ENCODE assay signal across 25 cellular contexts in the genomic region with DNA sequence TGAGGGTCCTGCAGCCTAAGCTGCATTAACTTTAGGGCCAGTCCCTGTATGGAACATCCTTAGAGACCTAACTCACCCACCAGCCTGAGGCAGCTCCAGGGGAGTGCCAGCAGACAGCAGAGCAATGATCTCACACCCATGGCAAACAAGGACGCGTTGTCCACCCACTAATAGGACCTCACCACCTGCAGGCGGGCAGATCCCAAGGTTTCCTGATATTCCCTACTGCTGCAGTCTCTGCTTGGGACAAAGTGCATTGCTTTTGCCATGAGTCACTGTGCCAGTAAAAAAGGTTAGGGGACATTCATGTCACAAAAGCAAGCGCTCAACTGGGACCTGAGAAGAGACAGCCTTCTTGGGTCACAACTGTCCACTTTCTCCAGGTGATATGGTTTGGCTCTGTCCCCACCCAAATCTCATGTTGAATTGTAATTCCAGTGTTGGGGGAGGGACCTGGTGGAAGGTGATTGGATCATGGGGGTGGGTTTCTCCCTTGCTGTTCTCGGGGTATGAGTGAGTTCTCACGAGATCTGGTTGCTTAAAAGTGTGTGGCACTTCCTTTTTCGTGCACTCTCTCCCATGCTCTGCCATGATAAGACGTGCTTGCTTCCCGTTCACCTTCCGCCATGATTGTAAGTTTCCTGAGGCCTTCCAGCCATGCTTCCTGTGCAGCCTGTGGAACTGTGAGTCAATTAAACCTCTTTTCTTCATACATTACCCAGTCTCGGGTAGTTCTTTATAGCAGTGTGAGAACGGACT.
DNase-seq lines count a peak whose midpoint lies in the region; ATAC-seq and TF ChIP-seq lines count a peak whose summit lies in the region.
"Had no signal": no experiment of that assay in that cellular context is flagged by ENCODE, and none has a peak within 500 bp of the region (broad histone marks: within the 10 kb centered on the region; RNA-seq: fewer than 3 reads in every experiment).

No MANE protein-coding gene starts in this region.

- H3K23ac ChIP-seq in neuronal stem cell (ENCODE audit: low read depth, low read length, poor library complexity) = no peak overlapping the region

- intact Hi-C loops in colonic mucosa (cut with DNase I) (no loop called here), left ventricle myocardium inferior (cut with micrococcal nuclease) (no loop called here), heart right ventricle (cut with DNase I) (loop anchor here in 3 of 10 donors (5.0 to 10.0 kb wide), 4 partner anchors 52 to 674 kb away; a partner anchor contains a TSS)

- ATAC-seq in heart right ventricle = no peak
- ATAC-seq in upper lobe of left lung (ENCODE audit: low FRiP score in 2 of 2) = no peak
- ATAC-seq: CD8-positive, alpha-beta T cell; GM12878; HCT116 had no signal

- H2BK5ac ChIP-seq in neuronal stem cell (ENCODE audit: low read length) = no peak overlapping the region

- H3K9me2 ChIP-seq in SU-DHL-6 (replicated peaks; ENCODE audit: insufficient read depth, low read length) = no peaks in the 10 kb centered on the region

- no peak overlapping the region for H2BK12ac ChIP-seq in neuronal stem cell (ENCODE audit: low read length)

- H2AK5ac ChIP-seq in neuronal stem cell (ENCODE audit: low read depth, low read length) = no peak overlapping the region

- H3K79me2 ChIP-seq in SU-DHL-6 (ENCODE audit: insufficient read depth, low read length) = no peaks in the 10 kb centered on the region

- no peak overlapping the region for H3K4me2 ChIP-seq in SU-DHL-6 (ENCODE audit: low read depth, low read length, poor library complexity, severe bottlenecking)
- no peak overlapping the region for H3K4me2 ChIP-seq in neuronal stem cell (ENCODE audit: insufficient read depth, low read length, poor library complexity, severe bottlenecking)
- H3K4me2 ChIP-seq: PC-9 had no signal

- H2BK15ac ChIP-seq in neuronal stem cell (ENCODE audit: low read length) = no peak overlapping the region

- H3K27ac ChIP-seq in SU-DHL-6 (ENCODE audit: low read depth, low read length) (no peak overlapping the region), colonic mucosa (no peak overlapping the region), neuronal stem cell (replicated peaks; ENCODE audit: low read length) (no peak overlapping the region), left ventricle myocardium inferior (replicated peaks) (no peak overlapping the region), heart right ventricle (no peak overlapping the region), upper lobe of left lung (no peak overlapping the region)
- H3K27ac ChIP-seq: C4-2B, HL-60, PC-9, RWPE1 had no signal

- H2BK120ac ChIP-seq in neuronal stem cell (ENCODE audit: low read depth, low read length) = no peak overlapping the region

- H4K91ac ChIP-seq in neuronal stem cell (ENCODE audit: low read depth, low read length, poor library complexity) = no peak overlapping the region

- TF ChIP-seq POLR2A in upper lobe of left lung (IDR thresholded peaks at IDR 0.05) = no peak

- TF ChIP-seq CTCF in SU-DHL-6 (IDR thresholded peaks at IDR 0.05; ENCODE audit: insufficient read depth, low read length, poor library complexity, severe bottlenecking) = no peak
- TF ChIP-seq CTCF in colonic mucosa (IDR thresholded peaks at IDR 0.05) = no peak
- no peak for TF ChIP-seq CTCF in left ventricle myocardium inferior (IDR thresholded peaks at IDR 0.05; ENCODE audit: borderline replicate concordance)
- no peak for TF ChIP-seq CTCF in heart right ventricle (IDR thresholded peaks at IDR 0.05)
- no peak for TF ChIP-seq CTCF in upper lobe of left lung (IDR thresholded peaks at IDR 0.05)

- no peak overlapping the region for H3K4me3 ChIP-seq in SU-DHL-6 (ENCODE audit: insufficient read depth, low read length, poor library complexity, severe bottlenecking)
- H3K4me3 ChIP-seq in colonic mucosa = no peak overlapping the region
- no peak overlapping the region for H3K4me3 ChIP-seq in neuronal stem cell (ENCODE audit: low read length in 2 of 2)
- H3K4me3 ChIP-seq in left ventricle myocardium inferior = no peak overlapping the region
- H3K4me3 ChIP-seq in heart right ventricle = no peak overlapping the region
- H3K4me3 ChIP-seq in upper lobe of left lung = no peak overlapping the region
- H3K4me3 ChIP-seq: GM12878, PC-9 had no signal

- WGBS in neuronal stem cell (ENCODE audit: extremely low coverage in 2 of 2, insufficient read length in 2 of 2, insufficient replicate concordance in 1 of 2), 2 donors = no CpG with 5 or more reads among the region's 12 CpGs
- WGBS in heart right ventricle, 2 donors = 88 to 93% methylated on average over 12 of the region's 12 CpGs
- WGBS in upper lobe of left lung, 2 donors = 89% methylated on average over 12 of the region's 12 CpGs

- no peaks in the 10 kb centered on the region for H3K36me3 ChIP-seq in SU-DHL-6 (ENCODE audit: low read length)
- H3K36me3 ChIP-seq in colonic mucosa = no peaks in the 10 kb centered on the region
- H3K36me3 ChIP-seq in neuronal stem cell (replicated peaks in 1 of 2; ENCODE audit: control insufficient read depth in 2 of 2, insufficient read depth in 2 of 2, low read length in 2 of 2) = no peaks in the 10 kb centered on the region
- no peaks in the 10 kb centered on the region for H3K36me3 ChIP-seq in left ventricle myocardium inferior
- H3K36me3 ChIP-seq in heart right ventricle = no peaks in the 10 kb centered on the region
- no peaks in the 10 kb centered on the region for H3K36me3 ChIP-seq in upper lobe of left lung

- H3K18ac ChIP-seq in neuronal stem cell (ENCODE audit: low read length) = no peak overlapping the region

- TF ChIP-seq EP300 in upper lobe of left lung (IDR thresholded peaks at IDR 0.05) = no peak

- no peaks in the 10 kb centered on the region for H3K4me1 ChIP-seq in colonic mucosa
- H3K4me1 ChIP-seq in neuronal stem cell (ENCODE audit: control insufficient read depth in 2 of 2, insufficient read depth in 1 of 2, low read depth in 1 of 2, low read length in 2 of 2) = no peaks in the 10 kb centered on the region
- H3K4me1 ChIP-seq in left ventricle myocardium inferior = peaks cover 13% of the 10 kb centered on the region
- H3K4me1 ChIP-seq in heart right ventricle = peaks cover 0 to 20% (median 0%) of the 10 kb centered on the region in 9 donors
- peaks cover 6 to 16% (median 12%) of the 10 kb centered on the region in 4 donors for H3K4me1 ChIP-seq in upper lobe of left lung
- H3K4me1 ChIP-seq: Caco-2 had no signal

- H2AFZ ChIP-seq in SU-DHL-6 (ENCODE audit: low read depth, low read length, severe bottlenecking) (peak overlapping the region; percentile 12), neuronal stem cell (ENCODE audit: low read length) (peak overlapping the region; percentile 15)
- H2AFZ ChIP-seq: PC-9 had no signal

- no peak overlapping the region for H3K4ac ChIP-seq in neuronal stem cell (ENCODE audit: low read length)

- H4K8ac ChIP-seq in neuronal stem cell (ENCODE audit: low read depth, low read length) = no peak overlapping the region

- no peak overlapping the region for H3K9ac ChIP-seq in SU-DHL-6 (ENCODE audit: low read length)
- no peak overlapping the region for H3K9ac ChIP-seq in colonic mucosa (ENCODE audit: low read depth in 2 of 2, low read length in 2 of 2)
- no peak overlapping the region for H3K9ac ChIP-seq in neuronal stem cell (ENCODE audit: low read depth, low read length, poor library complexity)

- no peaks in the 10 kb centered on the region for H3K79me1 ChIP-seq in neuronal stem cell (ENCODE audit: low read depth, low read length)

- H3K9me3 ChIP-seq in SU-DHL-6 (ENCODE audit: insufficient read depth, low read length) = no peaks in the 10 kb centered on the region
- H3K9me3 ChIP-seq in colonic mucosa = no peaks in the 10 kb centered on the region
- H3K9me3 ChIP-seq in neuronal stem cell (replicated peaks in 1 of 2; ENCODE audit: control insufficient read depth in 2 of 2, insufficient read depth in 1 of 2, low read depth in 1 of 2, low read length in 2 of 2) = no peaks in the 10 kb centered on the region
- no peaks in the 10 kb centered on the region for H3K9me3 ChIP-seq in left ventricle myocardium inferior (replicated peaks)
- H3K9me3 ChIP-seq in heart right ventricle = no peaks in the 10 kb centered on the region
- H3K9me3 ChIP-seq in upper lobe of left lung = no peaks in the 10 kb centered on the region
- H3K9me3 ChIP-seq: Caco-2 had no signal

- H3F3A ChIP-seq in SU-DHL-6 (ENCODE audit: insufficient read depth) = no peaks in the 10 kb centered on the region

- no peak overlapping the region for H3K14ac ChIP-seq in neuronal stem cell (ENCODE audit: low read length)

- H4K20me1 ChIP-seq in SU-DHL-6 (ENCODE audit: low read depth, low read length) = no peaks in the 10 kb centered on the region

- DNase-seq in colonic mucosa = peak; percentile 56
- no peak for DNase-seq in neuronal stem cell (ENCODE audit: low spot score)
- DNase-seq in cerebellar nuclear complex (lab: John Stamatoyannopoulos, UW) = no peak
- DNase-seq in left ventricle myocardium inferior = no peak
- no peak for DNase-seq in heart right ventricle
- no peak for DNase-seq in upper lobe of left lung
- DNase-seq: Caco-2; CD8-positive, alpha-beta T cell; EL; GDM1; Kasumi-1; NCI-H1092 treated with DMSO at 0.1 percent for 48 hours; NCI-H1436; NCI-H1930; NCI-H2107; NCI-H524; NCI-H748 treated with DMSO at 0.1 percent for 48 hours; PC-9; SHP77 treated with DMSO at 0.1 percent for 48 hours had no signal

- H3K27me3 ChIP-seq in SU-DHL-6 (ENCODE audit: low read length) = 0 out of 2 replicates have a peak, but pooled peaks cover 4% of the 10 kb centered on the region
- H3K27me3 ChIP-seq in colonic mucosa = no peaks in the 10 kb centered on the region
- peaks cover 0 to 6% (median 0%) of the 10 kb centered on the region in 3 experiments for H3K27me3 ChIP-seq in neuronal stem cell (ENCODE audit: control insufficient read depth in 3 of 3, insufficient read depth in 3 of 3, low read depth in 1 of 3, low read length in 3 of 3)
- no peaks in the 10 kb centered on the region for H3K27me3 ChIP-seq in left ventricle myocardium inferior (ENCODE audit: low read depth)
- H3K27me3 ChIP-seq in heart right ventricle = no peaks in the 10 kb centered on the region
- no peaks in the 10 kb centered on the region for H3K27me3 ChIP-seq in upper lobe of left lung
